In genomic region chr4:185296665-185297460, GRCh38 we compare ENCODE assay signal across 23 cellular contexts.
"Had no signal": no experiment of that assay in that cellular context is flagged by ENCODE, and none has a peak within 500 bp of the region (broad histone marks: within the 10 kb centered on the region; RNA-seq: fewer than 3 reads in every experiment).

No MANE protein-coding gene starts in this region.

- H3K27ac Mint-ChIP-seq: natural killer cell; progenitor cell of endocrine pancreas; stimulated activated naive B cell treated with anti-CD40 and anti-IgM and Interleukin-4, amounts not matched to agents 10 μg/mL and 1 μg/mL and 100 μg/mL, for 72 hours; stimulated activated naive CD8-positive, alpha-beta T cell treated with anti-CD3 and anti-CD28 coated beads, Interleukin-15, Interleukin-2, amounts not matched to agents 100 ng/mL and 50 ng/mL, for 24 hours had no signal

- ATAC-seq: left ventricle myocardium superior; lower lobe of right lung; natural killer cell; right lobe of liver; stimulated activated naive B cell treated with anti-CD40 and anti-IgM and Interleukin-4, amounts not matched to agents 10 μg/mL and 1 μg/mL and 100 μg/mL, for 72 hours; upper lobe of right lung had no signal

- H3K4me3 Mint-ChIP-seq: natural killer cell; neural crest cell; stimulated activated naive B cell treated with anti-CD40 and anti-IgM and Interleukin-4, amounts not matched to agents 10 μg/mL and 1 μg/mL and 100 μg/mL, for 72 hours; stimulated activated naive CD8-positive, alpha-beta T cell treated with anti-CD3 and anti-CD28 coated beads, Interleukin-15, Interleukin-2, amounts not matched to agents 100 ng/mL and 50 ng/mL, for 24 hours had no signal

- H3K4me3 ChIP-seq: coronary artery, esophagus muscularis mucosa, lower lobe of right lung, right lobe of liver, thoracic aorta, tibial nerve, upper lobe of right lung, uterus had no signal

- H3K27me3 ChIP-seq: esophagus muscularis mucosa, right lobe of liver, tibial nerve, upper lobe of right lung, uterus had no signal

- H3K9ac ChIP-seq: parathyroid adenoma had no signal

- H3K27ac ChIP-seq: coronary artery, esophagus muscularis mucosa, lower lobe of right lung, parathyroid adenoma, right lobe of liver, thoracic aorta, tibial nerve, upper lobe of right lung, uterus had no signal

- DNase-seq: dermis blood vessel endothelial cell; effector memory CD4-positive, alpha-beta T cell; foreskin melanocyte; glutamatergic neuron; hypothalamus; left ventricle myocardium superior; lower lobe of right lung; natural killer cell; right lobe of liver; small intestine; stimulated activated CD4-positive, alpha-beta T cell treated with anti-CD3 and anti-CD28 coated beads, Interleukin-15, amount 100 ng/mL, for 24 hours; stimulated activated CD4-positive, alpha-beta T cell treated with anti-CD3 and anti-CD28 coated beads, Interleukin-2, amount 100 ng/mL, for 48 hours; stimulated activated naive B cell treated with anti-CD40 and anti-IgM and Interleukin-4, amounts not matched to agents 10 μg/mL and 1 μg/mL and 100 μg/mL, for 72 hours; upper lobe of right lung; uterus had no signal

- H3K9me3 ChIP-seq: esophagus muscularis mucosa, lower lobe of right lung, right lobe of liver, thoracic aorta, tibial nerve, upper lobe of right lung, uterus had no signal

- H3K79me2 ChIP-seq: parathyroid adenoma had no signal

- H3K4me1 Mint-ChIP-seq: natural killer cell had no signal

- H3K4me1 ChIP-seq: esophagus muscularis mucosa, parathyroid adenoma, right lobe of liver, tibial nerve, uterus had no signal

- H3K36me3 Mint-ChIP-seq: natural killer cell had no signal

- H3K9me3 Mint-ChIP-seq: natural killer cell; stimulated activated naive B cell treated with anti-CD40 and anti-IgM and Interleukin-4, amounts not matched to agents 10 μg/mL and 1 μg/mL and 100 μg/mL, for 72 hours; stimulated activated naive CD8-positive, alpha-beta T cell treated with anti-CD3 and anti-CD28 coated beads, Interleukin-15, Interleukin-2, amounts not matched to agents 100 ng/mL and 50 ng/mL, for 24 hours had no signal

- H3K27me3 Mint-ChIP-seq: progenitor cell of endocrine pancreas; stimulated activated naive B cell treated with anti-CD40 and anti-IgM and Interleukin-4, amounts not matched to agents 10 μg/mL and 1 μg/mL and 100 μg/mL, for 72 hours; stimulated activated naive CD8-positive, alpha-beta T cell treated with anti-CD3 and anti-CD28 coated beads, Interleukin-15, Interleukin-2, amounts not matched to agents 100 ng/mL and 50 ng/mL, for 24 hours had no signal

- H3K36me3 ChIP-seq: right lobe of liver, thoracic aorta, uterus had no signal

- H2AFZ ChIP-seq: parathyroid adenoma had no signal
